Comparison of ENCODE assay signal across 19 cellular contexts in genomic region chr2:118669639-118670038, GRCh38.
DNase-seq lines count a peak whose midpoint lies in the region; ATAC-seq, FAIRE-seq and TF ChIP-seq lines count a peak whose summit lies in the region.
"Had no signal": no experiment of that assay in that cellular context is flagged by ENCODE, and none has a peak within 500 bp of the region (broad histone marks: within the 10 kb centered on the region; RNA-seq: fewer than 3 reads in every experiment).

No MANE protein-coding gene starts in this region.

- TF ChIP-seq RAD21 in A549 (conservative IDR thresholded peaks at IDR 0.05 in 1 of 2, IDR thresholded peaks at IDR 0.05 in 1 of 2) = no peak

- no peak for ATAC-seq in A549
- no peak for ATAC-seq in GM21619 (IDR thresholded peaks at IDR 0.05; ENCODE audit: unreplicated experiment)

- no peak for TF ChIP-seq CTCF in A549 (IDR thresholded peaks at IDR 0.05)
- no peak for TF ChIP-seq CTCF in chondrocyte (IDR thresholded peaks at IDR 0.05)
- no peak for TF ChIP-seq CTCF in nephron (IDR thresholded peaks at IDR 0.05; ENCODE audit: unreplicated experiment in 3 of 3)
- no peak for TF ChIP-seq CTCF in type B pancreatic cell (conservative IDR thresholded peaks at IDR 0.05)

- TF ChIP-seq EP300 in A549 (IDR thresholded peaks at IDR 0.05) = no peak

- POLR2A ChIA-PET in A549 (lab: Yijun Ruan, JAX) = no interaction called here

- H3K27me3 Mint-ChIP-seq in chondrocyte (ENCODE audit: low read depth) (peaks cover 8% of the 10 kb centered on the region), nephron (ENCODE audit: low read depth) (peaks cover 5% of the 10 kb centered on the region), type B pancreatic cell (peaks cover 9% of the 10 kb centered on the region)

- no peaks in the 10 kb centered on the region for H3K9me3 ChIP-seq in A549

- H3K36me3 Mint-ChIP-seq in chondrocyte (ENCODE audit: low read depth) (no peaks in the 10 kb centered on the region), nephron (ENCODE audit: low read depth) (no peaks in the 10 kb centered on the region), type B pancreatic cell (no peaks in the 10 kb centered on the region)

- H3K27ac Mint-ChIP-seq in chondrocyte (ENCODE audit: unreplicated experiment) = peak overlapping the region; percentile 89
- H3K27ac Mint-ChIP-seq in nephron = peak overlapping the region in 2 of 3 experiments; percentile 16 to 29
- H3K27ac Mint-ChIP-seq in type B pancreatic cell = no peak overlapping the region

- H3K27ac ChIP-seq in A549 = peak overlapping the region; percentile 79 to 81
- H3K27ac ChIP-seq: C4-2B had no signal

- FAIRE-seq in A549 (lab: Jason Lieb, UNC) = no peak
- FAIRE-seq: HTR-8/SVneo had no signal

- H3K4me1 Mint-ChIP-seq in chondrocyte (ENCODE audit: low read depth) (peaks cover 19% of the 10 kb centered on the region), nephron (peaks cover 38% of the 10 kb centered on the region), type B pancreatic cell (ENCODE audit: unreplicated experiment) (peaks cover 27% of the 10 kb centered on the region)

- TF ChIP-seq POLR2A in A549 (IDR thresholded peaks at IDR 0.05; ENCODE audit: low read length) (no peak), erythroblast (IDR thresholded peaks at IDR 0.05; ENCODE audit: low read length) (no peak)

- CTCF ChIA-PET in A549 (lab: Yijun Ruan, JAX) = interaction anchor here (1.7 kb wide), 1 partner anchor 186 kb away, joined by 9 read pairs; no protein-coding TSS in a partner anchor

- H3K4me1 ChIP-seq in A549 = peaks cover 39% of the 10 kb centered on the region

- peak overlapping the region; percentile 69 for H3K4me2 ChIP-seq in A549

- peaks cover 7% of the 10 kb centered on the region for H3K9me3 Mint-ChIP-seq in chondrocyte (ENCODE audit: low read depth)
- no peaks in the 10 kb centered on the region for H3K9me3 Mint-ChIP-seq in nephron
- no peaks in the 10 kb centered on the region for H3K9me3 Mint-ChIP-seq in type B pancreatic cell

- H3K4me3 ChIP-seq in A549 = no peak overlapping the region

- H3K4me3 Mint-ChIP-seq in chondrocyte (ENCODE audit: unreplicated experiment) (no peak overlapping the region), nephron (no peak overlapping the region), type B pancreatic cell (no peak overlapping the region)

- DNase-seq in A549 (ENCODE audit: low read depth in 1 of 2, low spot score in 1 of 2) (no peak), HS-5 (ENCODE audit: low read depth) (peak; percentile 61), chondrocyte (ENCODE audit: low spot score) (no peak), kidney tubule cell (ENCODE audit: low spot score) (no peak), type B pancreatic cell (ENCODE audit: extremely low spot score, unreplicated experiment) (no peak), erythroblast (lab: John Stamatoyannopoulos, UW) (no peak)
- DNase-seq: COR-L47; DMS153; H7; NCI-H1417; NCI-H187 treated with DMSO at 0.1 percent for 48 hours; NCI-H446; NCI-H69; NK-92 treated with Interleukin-12 subunit alpha and Interleukin-12 subunit beta, amount 100 ng/mL, for 24 hours; RPMI8226 had no signal

TF ChIP-seq in A549, 52 proteins besides CTCF, POLR2A, EP300 and RAD21:
- TF ChIP-seq EHMT2 (IDR thresholded peaks at IDR 0.05; ENCODE audit: low read depth) (no peak), BCL3 (IDR thresholded peaks at IDR 0.05) (no peak), USF2 (IDR thresholded peaks at IDR 0.05) (no peak), ZNF302 (CRISPR knock-in tag; IDR thresholded peaks at IDR 0.05) (no peak), SMC3 (IDR thresholded peaks at IDR 0.05) (no peak), FOSL2 (IDR thresholded peaks at IDR 0.05) (no peak), FOSL2 (CRISPR knock-in tag; IDR thresholded peaks at IDR 0.05) (no peak), ATOH8 (CRISPR knock-in tag; IDR thresholded peaks at IDR 0.05; ENCODE audit: low read depth) (no peak), KDM1A (IDR thresholded peaks at IDR 0.05; ENCODE audit: low read depth) (no peak), FOSB (CRISPR knock-in tag; IDR thresholded peaks at IDR 0.05) (no peak), MAX (IDR thresholded peaks at IDR 0.05) (no peak), CHD4 (IDR thresholded peaks at IDR 0.05; ENCODE audit: borderline replicate concordance) (no peak)
